ENCODE assay signal across 7 cellular contexts in genomic region chr6:45574013-45574412, GRCh38.
"Had no signal": no experiment of that assay in that cellular context is flagged by ENCODE, and none has a peak within 500 bp of the region (broad histone marks: within the 10 kb centered on the region; RNA-seq: fewer than 3 reads in every experiment).

No MANE protein-coding gene starts in this region.

- H3K36me3 ChIP-seq: HAP-1 had no signal

- H3K4me3 Mint-ChIP-seq: HFFc6, IgD-negative memory B cell had no signal

- H3K4me1 ChIP-seq: HAP-1 had no signal

- H3K9me3 ChIP-seq: HAP-1 had no signal

- H3K27ac Mint-ChIP-seq: HFFc6, IgD-negative memory B cell had no signal

- H3K9me3 Mint-ChIP-seq: HFFc6, IgD-negative memory B cell had no signal

- H3K27ac ChIP-seq: GM23248 had no signal

- DNase-seq: GM23248, GOT3, H7, HFFc6 had no signal

- H2AFZ ChIP-seq: GM23248 had no signal

- H3K4me3 ChIP-seq: GM23248, HAP-1 had no signal

- ATAC-seq: HCT116 had no signal

- H3K9ac ChIP-seq: GM23248 had no signal
